Comparison of ENCODE assay signal across 11 cellular contexts in the genomic region with DNA sequence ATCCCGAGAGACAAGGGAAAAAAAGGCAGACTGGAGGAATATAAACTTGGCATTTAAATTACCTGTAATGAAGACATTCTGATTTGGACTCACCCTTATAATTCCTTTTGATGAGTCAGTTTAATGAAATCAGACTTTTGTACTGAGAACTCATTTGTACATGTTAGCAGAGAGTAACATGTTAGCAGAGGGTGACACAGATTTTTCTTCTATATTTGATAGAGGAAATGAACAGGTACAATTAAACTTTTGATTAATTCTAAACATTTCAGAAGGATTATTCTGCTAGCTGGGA.
A peak's percentile ranks its signal among the peaks of the same experiment; 100 is the strongest.
DNase-seq lines count a peak whose midpoint lies in the region; ATAC-seq, FAIRE-seq and TF ChIP-seq lines count a peak whose summit lies in the region.
"Had no signal": no experiment of that assay in that cellular context is flagged by ENCODE, and none has a peak within 500 bp of the region (broad histone marks: within the 10 kb centered on the region; RNA-seq: fewer than 3 reads in every experiment).

No MANE protein-coding gene starts in this region.

- POLR2A ChIA-PET in activated CD4-positive, alpha-beta memory T cell treated with anti-CD3 and anti-CD28 coated beads for 36 hours (lab: Charles Lee): no interaction called here
- POLR2A ChIA-PET in activated CD4-positive, alpha-beta memory T cell treated with anti-CD3 and anti-CD28 coated beads, Interleukin-2, amount 10 ng/mL, durations not matched to agents 7 days and 5 days (lab: Charles Lee): no interaction called here

- CTCF ChIA-PET in activated CD4-positive, alpha-beta memory T cell treated with anti-CD3 and anti-CD28 coated beads for 36 hours (lab: Charles Lee): interaction anchor here (1.3 to 4.6 kb wide), 8 partner anchors 33 to 579 kb away, joined by 3 to 27 read pairs (median 10); no protein-coding TSS in a partner anchor
- CTCF ChIA-PET in activated CD4-positive, alpha-beta memory T cell treated with anti-CD3 and anti-CD28 coated beads, Interleukin-2, amount 10 ng/mL, durations not matched to agents 7 days and 5 days (lab: Charles Lee): interaction anchor here (0.7 to 2.6 kb wide), 11 partner anchors 13 to 580 kb away, joined by 3 to 25 read pairs (median 3); no protein-coding TSS in a partner anchor

- H3K4me2 ChIP-seq in astrocyte (ENCODE audit: low read length): peak overlapping the region; percentile 66

- H3K9me3 ChIP-seq in astrocyte (ENCODE audit: insufficient read depth, low read depth, low read length) (peaks cover 5% of the 10 kb centered on the region), transverse colon (no peaks in the 10 kb centered on the region), MG63 (no peaks in the 10 kb centered on the region)

- ATAC-seq in left lobe of liver (peak; percentile 34), HG03280 (IDR thresholded peaks at IDR 0.05; ENCODE audit: unreplicated experiment) (no peak)

- H3K27me3 ChIP-seq in astrocyte (ENCODE audit: insufficient read depth, low read length) (no peaks in the 10 kb centered on the region), transverse colon (no peaks in the 10 kb centered on the region), MG63 (no peaks in the 10 kb centered on the region)

- intact Hi-C loops in activated CD4-positive, alpha-beta memory T cell treated with anti-CD3 and anti-CD28 coated beads for 36 hours (cut with micrococcal nuclease): loop anchor here (1.0 to 5.0 kb wide), 3 partner anchors 148 to 446 kb away; a partner anchor contains a TSS
- intact Hi-C loops in transverse colon (cut with DNase I; ENCODE audit: low total_unique reads): loop anchor here (5.0 kb wide), 1 partner anchor 241 kb away; a partner anchor contains a TSS

- H4K20me1 ChIP-seq in astrocyte (ENCODE audit: insufficient read depth, low read length): no peaks in the 10 kb centered on the region

- no peaks in the 10 kb centered on the region for H3K36me3 Mint-ChIP-seq in activated CD4-positive, alpha-beta memory T cell treated with anti-CD3 and anti-CD28 coated beads for 36 hours
- no peaks in the 10 kb centered on the region for H3K36me3 Mint-ChIP-seq in activated CD4-positive, alpha-beta memory T cell treated with anti-CD3 and anti-CD28 coated beads, Interleukin-2, amount 10 ng/mL, durations not matched to agents 7 days and 5 days (ENCODE audit: low read depth)
- peaks cover 15% of the 10 kb centered on the region for H3K36me3 Mint-ChIP-seq in astrocyte (ENCODE audit: low read depth, unreplicated experiment)

- no peak for FAIRE-seq in astrocyte (lab: Jason Lieb, UNC)
- FAIRE-seq: endometrium had no signal

- H3K4me1 ChIP-seq in astrocyte (ENCODE audit: insufficient read depth, low read length) (peaks cover 28% of the 10 kb centered on the region), transverse colon (peaks cover 3 to 20% (median 13%) of the 10 kb centered on the region in 4 donors)

- H3K27me3 Mint-ChIP-seq in activated CD4-positive, alpha-beta memory T cell treated with anti-CD3 and anti-CD28 coated beads for 36 hours: no peaks in the 10 kb centered on the region
- H3K27me3 Mint-ChIP-seq in activated CD4-positive, alpha-beta memory T cell treated with anti-CD3 and anti-CD28 coated beads, Interleukin-2, amount 10 ng/mL, durations not matched to agents 7 days and 5 days: no peaks in the 10 kb centered on the region
- no peaks in the 10 kb centered on the region for H3K27me3 Mint-ChIP-seq in astrocyte (ENCODE audit: low read depth, unreplicated experiment)

- H3K36me3 ChIP-seq in astrocyte (ENCODE audit: insufficient read depth, low read length): no peaks in the 10 kb centered on the region
- no peaks in the 10 kb centered on the region for H3K36me3 ChIP-seq in transverse colon
- no peaks in the 10 kb centered on the region for H3K36me3 ChIP-seq in MG63
- H3K36me3 ChIP-seq: WERI-Rb-1 had no signal

- H3K4me3 Mint-ChIP-seq in activated CD4-positive, alpha-beta memory T cell treated with anti-CD3 and anti-CD28 coated beads for 36 hours: no peak overlapping the region
- H3K4me3 Mint-ChIP-seq in activated CD4-positive, alpha-beta memory T cell treated with anti-CD3 and anti-CD28 coated beads, Interleukin-2, amount 10 ng/mL, durations not matched to agents 7 days and 5 days: no peak overlapping the region
- H3K4me3 Mint-ChIP-seq in astrocyte (ENCODE audit: unreplicated experiment): no peak overlapping the region
- H3K4me3 Mint-ChIP-seq: activated T-cell treated with anti-CD3 and anti-CD28 coated beads, Interleukin-2, amount 50 U/mL, for 4 hours had no signal

- H3K4me3 ChIP-seq in astrocyte (ENCODE audit: insufficient read depth, low read depth, low read length) (no peak overlapping the region), transverse colon (no peak overlapping the region), MG63 (no peak overlapping the region)

- WGBS in transverse colon (ENCODE audit: low coverage in 1 of 2), 2 donors: 56 to 67% methylated on average over 1 of the region's 1 CpG

- no peaks in the 10 kb centered on the region for H3K79me2 ChIP-seq in astrocyte (ENCODE audit: insufficient read depth, low read length)

- no peak for TF ChIP-seq POLR2A in transverse colon (IDR thresholded peaks at IDR 0.05)

- peak overlapping the region; percentile 78 for H3K27ac ChIP-seq in astrocyte (ENCODE audit: low read depth, low read length)
- H3K27ac ChIP-seq in transverse colon: peak overlapping the region; percentile 44 to 76 (median 64)
- H3K27ac ChIP-seq: WERI-Rb-1 had no signal

- H3K9me3 Mint-ChIP-seq in activated CD4-positive, alpha-beta memory T cell treated with anti-CD3 and anti-CD28 coated beads for 36 hours: no peaks in the 10 kb centered on the region
- H3K9me3 Mint-ChIP-seq in activated CD4-positive, alpha-beta memory T cell treated with anti-CD3 and anti-CD28 coated beads, Interleukin-2, amount 10 ng/mL, durations not matched to agents 7 days and 5 days: no peaks in the 10 kb centered on the region
- peaks cover 10% of the 10 kb centered on the region for H3K9me3 Mint-ChIP-seq in astrocyte (ENCODE audit: unreplicated experiment)
- H3K9me3 Mint-ChIP-seq: activated T-cell treated with anti-CD3 and anti-CD28 coated beads, Interleukin-2, amount 50 U/mL, for 4 hours had no signal

- no peak for DNase-seq in activated CD4-positive, alpha-beta memory T cell treated with anti-CD3 and anti-CD28 coated beads for 36 hours
- no peak for DNase-seq in activated CD4-positive, alpha-beta memory T cell treated with anti-CD3 and anti-CD28 coated beads, Interleukin-2, amount 10 ng/mL, durations not matched to agents 7 days and 5 days
- DNase-seq in astrocyte (ENCODE audit: low read depth) (peak; percentile 59), left lobe of liver (ENCODE audit: low spot score) (no peak), transverse colon (no peak), pons (ENCODE audit: low spot score) (no peak), MG63 (no peak)

- H3K9ac ChIP-seq in astrocyte (ENCODE audit: low read length): peak overlapping the region; percentile 53

- in situ Hi-C loops in transverse colon (cut with MboI; ENCODE audit: low pct_ligation_motif_present in 1 of 4, low pct_unique_long_range_greater_than_20kb in 1 of 4, low sequenced_read_pairs in 3 of 4): loop anchor here in 2 of 4 donors (5.0 to 25.0 kb wide), 2 partner anchors 246 to 591 kb away; no protein-coding TSS in a partner anchor

- TF ChIP-seq EP300 in transverse colon (IDR thresholded peaks at IDR 0.05; ENCODE audit: low read depth): no peak

- H3K27ac Mint-ChIP-seq in activated CD4-positive, alpha-beta memory T cell treated with anti-CD3 and anti-CD28 coated beads for 36 hours: peak overlapping the region; percentile 28
- no peak overlapping the region for H3K27ac Mint-ChIP-seq in activated CD4-positive, alpha-beta memory T cell treated with anti-CD3 and anti-CD28 coated beads, Interleukin-2, amount 10 ng/mL, durations not matched to agents 7 days and 5 days
- peak overlapping the region; percentile 93 for H3K27ac Mint-ChIP-seq in astrocyte (ENCODE audit: unreplicated experiment)

- TF ChIP-seq CTCF in astrocyte (IDR thresholded peaks at IDR 0.05; ENCODE audit: insufficient read depth, low read depth, low read length): no peak
- no peak for TF ChIP-seq CTCF in transverse colon (IDR thresholded peaks at IDR 0.05)

- H2AFZ ChIP-seq in astrocyte (ENCODE audit: low read depth, low read length): no peak overlapping the region

- H3K4me1 Mint-ChIP-seq in activated CD4-positive, alpha-beta memory T cell treated with anti-CD3 and anti-CD28 coated beads for 36 hours (ENCODE audit: low read depth): peaks cover 13% of the 10 kb centered on the region
- peaks cover 14% of the 10 kb centered on the region for H3K4me1 Mint-ChIP-seq in activated CD4-positive, alpha-beta memory T cell treated with anti-CD3 and anti-CD28 coated beads, Interleukin-2, amount 10 ng/mL, durations not matched to agents 7 days and 5 days
- peaks cover 31% of the 10 kb centered on the region for H3K4me1 Mint-ChIP-seq in astrocyte (ENCODE audit: low read depth, unreplicated experiment)
